In the genomic region with DNA sequence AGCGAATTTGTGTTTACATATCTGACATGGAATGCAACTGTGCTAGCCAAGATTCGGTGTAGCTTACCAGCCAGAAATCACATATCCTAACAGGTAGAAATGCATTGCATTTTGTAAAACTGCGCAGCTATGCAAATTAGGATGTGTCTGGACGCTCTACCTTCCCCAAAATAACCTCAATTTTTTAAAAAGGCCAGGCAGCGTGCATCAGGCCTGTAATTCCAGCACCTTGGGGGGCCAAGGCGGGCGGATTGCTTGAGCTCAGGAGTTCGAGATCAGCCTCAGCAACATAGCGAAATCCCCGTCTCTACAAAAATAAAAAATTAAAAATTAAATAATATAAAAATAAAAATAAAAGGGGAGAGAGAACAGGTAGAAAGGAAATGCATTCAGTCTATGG, we compare ENCODE assay signal across 8 cellular contexts.
A peak's percentile ranks its signal among the peaks of the same experiment; 100 is the strongest.
DNase-seq lines count a peak whose midpoint lies in the region; ATAC-seq, FAIRE-seq and TF ChIP-seq lines count a peak whose summit lies in the region.

No MANE protein-coding gene starts in this region.

- H3K4me3 ChIP-seq in SJSA1 (peak overlapping the region; percentile 76), prostate gland (peak overlapping the region; percentile 77 to 78)

- ATAC-seq in HG02798 (IDR thresholded peaks at IDR 0.05; ENCODE audit: poor library complexity, unreplicated experiment) = no peak
- ATAC-seq in GM18870 (IDR thresholded peaks at IDR 0.05; ENCODE audit: unreplicated experiment) = no peak
- no peak for ATAC-seq in HG02870 (IDR thresholded peaks at IDR 0.05; ENCODE audit: unreplicated experiment)

- H3K27ac ChIP-seq in SJSA1 (peak overlapping the region; percentile 86), prostate gland (peak overlapping the region; percentile 91 to 93)

- 25% methylated on average over 10 of the region's 10 CpGs for WGBS in prostate gland

- H3K9me3 ChIP-seq in SJSA1 (replicated peaks) = no peaks in the 10 kb centered on the region
- no peaks in the 10 kb centered on the region for H3K9me3 ChIP-seq in prostate gland

- peak; percentile 8 for DNase-seq in EH (ENCODE audit: low read depth)
- no peak for DNase-seq in SJSA1 (ENCODE audit: low read depth in 1 of 2, low spot score in 2 of 2)
- DNase-seq in fibroblast of peridontal ligament (ENCODE audit: extremely low read depth) = peak; percentile 21
- no peak for DNase-seq in prostate gland (ENCODE audit: low spot score)
- DNase-seq in D721Med (ENCODE audit: insufficient read length, low spot score) = no peak

- H3K36me3 ChIP-seq in SJSA1 = peaks cover 2% of the 10 kb centered on the region
- no peaks in the 10 kb centered on the region for H3K36me3 ChIP-seq in prostate gland

- H3K4me1 ChIP-seq in SJSA1 (replicated peaks) (no peaks in the 10 kb centered on the region), prostate gland (replicated peaks) (no peaks in the 10 kb centered on the region)

- FAIRE-seq in D721Med (lab: Jason Lieb, UNC) = no peak

- TF ChIP-seq POLR2A in prostate gland (IDR thresholded peaks at IDR 0.05) = no peak

- H3K27me3 ChIP-seq in SJSA1 (replicated peaks) = no peaks in the 10 kb centered on the region
- H3K27me3 ChIP-seq in prostate gland (replicated peaks; ENCODE audit: insufficient read depth) = no peaks in the 10 kb centered on the region

- intact Hi-C loops in prostate gland (cut with DNase I) = no loop called here

- TF ChIP-seq CTCF in prostate gland (IDR thresholded peaks at IDR 0.05) (no peak), D721Med (IDR thresholded peaks at IDR 0.05; ENCODE audit: insufficient read depth, missing control alignments) (no peak)

Comparison
In these comparisons a context has a peak if more than half of its experiments do, and no peak if none do; other contexts are left out.
1. DNase-seq: peak in EH (single experiment) and fibroblast of peridontal ligament (single experiment); none in SJSA1 (0 of 2), prostate gland (single experiment) and D721Med (single experiment).